In genomic region chr12:57521475-57522018, GRCh38 we compare ENCODE assay signal across 8 cellular contexts. TPM values are rescaled to one million over a fixed set of nuclear protein-coding genes. Genes with fewer than 3 reads are reported as not detected.
DNase-seq lines count a peak whose midpoint lies in the region; ATAC-seq and TF ChIP-seq lines count a peak whose summit lies in the region.

No MANE protein-coding gene starts in this region.

- in situ Hi-C loops in brain microvascular endothelial cell (cut with HindIII; ENCODE audit: low pct_ligation_motif_present, low sequenced_read_pairs) = no loop called here

- H3K27ac ChIP-seq in HEK293 (ENCODE audit: extremely low read depth, low read depth, low read length) = peak overlapping the region; percentile 94
- peak overlapping the region; percentile 90 to 98 (median 96) for H3K27ac ChIP-seq in Peyer's patch
- peak overlapping the region; percentile 75 for H3K27ac ChIP-seq in brain microvascular endothelial cell

- DNase-seq in Peyer's patch (peak; percentile 44 to 74 (median 66)), brain microvascular endothelial cell (no peak), left colon (peak; percentile 56 to 78), COLO829 (ENCODE audit: low spot score) (no peak), COR-L47 (lab: John Stamatoyannopoulos, UW) (no peak)
- peak; percentile 14 for DNase-seq in stimulated activated naive CD4-positive, alpha-beta T cell treated with Interleukin-2 at 50 U/mL for 16 hours (lab: John Stamatoyannopoulos, UW)
- DNase-seq in stimulated activated CD4-positive, alpha-beta T cell treated with anti-CD3 and anti-CD28 coated beads, Interleukin-1b, Interleukin-23, amount 100 ng/mL, for 48 hours = no peak

- H3K36me3 ChIP-seq in HEK293 (ENCODE audit: control insufficient read depth in 2 of 2, insufficient read depth in 1 of 2, low read length in 2 of 2) (peaks cover 0 to 54% of the 10 kb centered on the region in 2 experiments; a peak in 2 of 3 replicates), Peyer's patch (peaks cover 0 to 26% (median 0%) of the 10 kb centered on the region in 3 donors), brain microvascular endothelial cell (replicated peaks) (peaks cover 30% of the 10 kb centered on the region)

- no peak for ATAC-seq in left colon

- intact Hi-C loops in left colon (cut with DNase I, micrococcal nuclease) = no loop called here

- TF ChIP-seq CTCF in HEK293 (tag by site-specific recombination; IDR thresholded peaks at IDR 0.05) (peak; percentile 25; the same call in 1 of the 2 replicates), Peyer's patch (IDR thresholded peaks at IDR 0.05) (no peak), brain microvascular endothelial cell (IDR thresholded peaks at IDR 0.05; ENCODE audit: low read depth, low read length, missing control alignments) (peak; percentile 26)

- POLR2A ChIA-PET in HEK293 (lab: Yijun Ruan, JAX) = interaction anchor here (1.1 to 1.9 kb wide), 2 partner anchors 25 to 292 kb away, joined by 8 to 11 read pairs; partner anchors contain the start of genes DCTN2 and SHMT2

- H3K9me3 ChIP-seq in HEK293 (ENCODE audit: control insufficient read depth, insufficient read depth, low read depth, low read length) = no peaks in the 10 kb centered on the region
- H3K9me3 ChIP-seq in Peyer's patch = no peaks in the 10 kb centered on the region

- TF ChIP-seq POLR2A in Peyer's patch (IDR thresholded peaks at IDR 0.05) = no peak

- no peak overlapping the region for H3K4me3 ChIP-seq in HEK293 (ENCODE audit: low read depth, low read length)
- H3K4me3 ChIP-seq in Peyer's patch = peak overlapping the region in 3 of 4 donors; percentile 79 to 83 (median 81)
- H3K4me3 ChIP-seq in brain microvascular endothelial cell (ENCODE audit: low read depth, low read length) = no peak overlapping the region

- H3K4me1 ChIP-seq in HEK293 (ENCODE audit: control insufficient read depth, insufficient read depth, low read length) (peaks cover 13% of the 10 kb centered on the region), Peyer's patch (peaks cover 4 to 60% (median 29%) of the 10 kb centered on the region in 4 donors)

- H3K27me3 ChIP-seq in Peyer's patch (no peaks in the 10 kb centered on the region), brain microvascular endothelial cell (replicated peaks) (no peaks in the 10 kb centered on the region)

- CTCF ChIA-PET in HEK293 (lab: Yijun Ruan, JAX) = interaction anchor here (0.7 to 1.0 kb wide), 2 partner anchors 63 to 199 kb away, joined by 4 to 5 read pairs; no protein-coding TSS in a partner anchor

TF ChIP-seq in HEK293, 187 proteins besides CTCF, POLR2A, EP300 and RAD21:
- no peak for TF ChIP-seq ZSCAN18 (tag by site-specific recombination; IDR thresholded peaks at IDR 0.05)
- TF ChIP-seq SP3 (tag by site-specific recombination; IDR thresholded peaks at IDR 0.05) = no peak
- no peak for TF ChIP-seq ZNF274 (IDR thresholded peaks at IDR 0.05; ENCODE audit: low read length)
- no peak for TF ChIP-seq ZNF274 (tag by site-specific recombination; IDR thresholded peaks at IDR 0.05; ENCODE audit: borderline replicate concordance)
- TF ChIP-seq WT1 (tag by site-specific recombination; IDR thresholded peaks at IDR 0.05) = no peak
- TF ChIP-seq IKZF3 (tag by site-specific recombination; IDR thresholded peaks at IDR 0.05) = peak; percentile 19; the same call in 1 of the 2 replicates
- no peak for TF ChIP-seq KLF9 (tag by site-specific recombination; IDR thresholded peaks at IDR 0.05; ENCODE audit: low read depth)
- TF ChIP-seq ZNF248 (tag by site-specific recombination; IDR thresholded peaks at IDR 0.05) = no peak
- TF ChIP-seq ZNF184 (tag by site-specific recombination; IDR thresholded peaks at IDR 0.05) = 0 out of 2 replicates have a peak, but pooled peaks have one; percentile 13
- peak; percentile 67; the same call in 1 of the 2 replicates for TF ChIP-seq ZNF335 (tag by site-specific recombination; conservative IDR thresholded peaks at IDR 0.05)
- 0 out of 2 replicates have a peak, but pooled peaks have one; percentile 53 for TF ChIP-seq ZNF391 (tag by site-specific recombination; IDR thresholded peaks at IDR 0.05; ENCODE audit: borderline replicate concordance, low read depth)

RNA-seq across cellular contexts. Expression of gene MBD6, which starts 1.1 kb away (rescaled TPM):
- total RNA-seq in Peyer's patch = 100 to 1,000 TPM in 1 of 4 donors, 10 to 100 TPM in 3; 38.0 to 144 (median 71.5) TPM
- total RNA-seq in left colon = 100 to 1,000 TPM; 104 to 116 TPM

RNA-seq across cellular contexts. Expression of gene DDIT3, which starts 1.2 kb away (rescaled TPM):
- total RNA-seq in Peyer's patch (10 to 100 TPM in 3 of 4 donors, 1 to 10 TPM in 1; 9.1 to 44.6 (median 24.0) TPM), left colon (10 to 100 TPM; 19.8 to 20.5 TPM)

RNA-seq across cellular contexts. Expression of gene DCTN2, which starts 25.4 kb away (rescaled TPM):
- 100 to 1,000 TPM; 161 to 326 (median 229) TPM for total RNA-seq in Peyer's patch
- total RNA-seq in left colon = 100 to 1,000 TPM; 139 to 151 TPM

RNA-seq across cellular contexts. Expression of gene KIF5A, which starts 28.3 kb away (rescaled TPM):
- total RNA-seq in Peyer's patch = 1 to 10 TPM in 2 of 4 donors, under 1 TPM in 2; 0.35 to 2.5 (median 1.4) TPM
- 1 to 10 TPM in 1 of 2 donors, under 1 TPM in 1; 0.85 to 1.3 TPM for total RNA-seq in left colon

RNA-seq across cellular contexts. Expression of gene MARS1, which starts 33.7 kb away (rescaled TPM):
- total RNA-seq in Peyer's patch (10 to 100 TPM; 40.6 to 97.4 (median 63.5) TPM), left colon (100 to 1,000 TPM in 1 of 2 donors, 10 to 100 TPM in 1; 89.3 to 125 TPM)

Comparison
In these comparisons a context has a peak if more than half of its experiments do, and no peak if none do; other contexts are left out.
1. H3K4me3 ChIP-seq: peak in Peyer's patch (3 of 4); none in HEK293 (single experiment) and brain microvascular endothelial cell (single experiment).
2. CTCF ChIP-seq: peak in HEK293 (single experiment) and brain microvascular endothelial cell (single experiment); none in Peyer's patch (0 of 6).
3. DNase-seq: peak in Peyer's patch (3 of 3), left colon (2 of 2) and stimulated activated naive CD4-positive, alpha-beta T cell treated with Interleukin-2 at 50 U/mL for 16 hours (single experiment); none in brain microvascular endothelial cell (single experiment), COLO829 (single experiment), COR-L47 (single experiment) and stimulated activated CD4-positive, alpha-beta T cell treated with anti-CD3 and anti-CD28 coated beads, Interleukin-1b, Interleukin-23, amount 100 ng/mL, for 48 hours (single experiment).
4. Peak in every context shown above with its lines, with median percentiles within 50 percentile points of each other: H3K27ac ChIP-seq.